ENCODE assay signal across 20 cellular contexts in genomic region chrX:21961142-21961541, GRCh38. TPM values are rescaled to one million over a fixed set of nuclear protein-coding genes. Genes with fewer than 3 reads are reported as not detected.
DNase-seq lines count a peak whose midpoint lies in the region; ATAC-seq, FAIRE-seq and TF ChIP-seq lines count a peak whose summit lies in the region.
"Had no signal": no experiment of that assay in that cellular context is flagged by ENCODE, and none has a peak within 500 bp of the region (broad histone marks: within the 10 kb centered on the region; RNA-seq: fewer than 3 reads in every experiment).

No MANE protein-coding gene starts in this region.

- H4K20me1 ChIP-seq in astrocyte (ENCODE audit: insufficient read depth, low read length): peaks cover 79% of the 10 kb centered on the region

- H3K4me1 ChIP-seq in astrocyte (ENCODE audit: insufficient read depth, low read length) (peaks cover 22% of the 10 kb centered on the region), skeletal muscle satellite cell (ENCODE audit: control insufficient read depth, insufficient read depth, low read length) (peaks cover 62% of the 10 kb centered on the region)

- no peak for ATAC-seq in omental fat pad (ENCODE audit: low FRiP score)

- no peak overlapping the region for H3K9ac ChIP-seq in astrocyte (ENCODE audit: low read length)
- no peak overlapping the region for H3K9ac ChIP-seq in skeletal muscle satellite cell (ENCODE audit: low read depth, low read length)

- CTCF ChIA-PET in activated CD4-positive, alpha-beta T cell treated with anti-CD3 and anti-CD28 coated beads, Interleukin-2, amount 10 ng/mL, durations not matched to agents 7 days and 5 days (lab: Charles Lee): no interaction called here

- POLR2A ChIA-PET in activated CD4-positive, alpha-beta T cell treated with anti-CD3 and anti-CD28 coated beads, Interleukin-2, amount 10 ng/mL, durations not matched to agents 7 days and 5 days (lab: Charles Lee): no interaction called here

- H3K4me1 Mint-ChIP-seq in activated CD4-positive, alpha-beta T cell treated with anti-CD3 and anti-CD28 coated beads, Interleukin-2, amount 10 ng/mL, durations not matched to agents 7 days and 5 days: peaks cover 44% of the 10 kb centered on the region
- peaks cover 30% of the 10 kb centered on the region for H3K4me1 Mint-ChIP-seq in astrocyte (ENCODE audit: low read depth, unreplicated experiment)

- peak overlapping the region; percentile 21 for H3K27ac Mint-ChIP-seq in activated CD4-positive, alpha-beta T cell treated with anti-CD3 and anti-CD28 coated beads, Interleukin-2, amount 10 ng/mL, durations not matched to agents 7 days and 5 days
- H3K27ac Mint-ChIP-seq in astrocyte (ENCODE audit: unreplicated experiment): peak overlapping the region; percentile 48
- H3K27ac Mint-ChIP-seq: CD4-positive, alpha-beta T cell had no signal

- TF ChIP-seq CTCF in astrocyte (IDR thresholded peaks at IDR 0.05; ENCODE audit: insufficient read depth, low read depth, low read length): no peak
- no peak for TF ChIP-seq CTCF in omental fat pad (IDR thresholded peaks at IDR 0.05)

- H3K4me2 ChIP-seq in astrocyte (ENCODE audit: low read length) (no peak overlapping the region), skeletal muscle satellite cell (ENCODE audit: low read length) (peak overlapping the region; percentile 12)

- H3K79me2 ChIP-seq in astrocyte (ENCODE audit: insufficient read depth, low read length): peaks cover 95% of the 10 kb centered on the region

- no peak overlapping the region for H3K27ac ChIP-seq in astrocyte (ENCODE audit: low read depth, low read length)
- H3K27ac ChIP-seq: esophagus muscularis mucosa, WERI-Rb-1 had no signal

- H2AFZ ChIP-seq in astrocyte (ENCODE audit: low read depth, low read length): no peak overlapping the region

- H3K36me3 Mint-ChIP-seq in activated CD4-positive, alpha-beta T cell treated with anti-CD3 and anti-CD28 coated beads, Interleukin-2, amount 10 ng/mL, durations not matched to agents 7 days and 5 days (ENCODE audit: low read depth): peaks cover 3% of the 10 kb centered on the region
- peaks cover 1% of the 10 kb centered on the region for H3K36me3 Mint-ChIP-seq in astrocyte (ENCODE audit: low read depth, unreplicated experiment)

- no peak for DNase-seq in activated CD4-positive, alpha-beta T cell treated with anti-CD3 and anti-CD28 coated beads, Interleukin-2, amount 10 ng/mL, durations not matched to agents 7 days and 5 days
- no peak for DNase-seq in activated CD4-positive, alpha-beta T cell treated with anti-CD3 and anti-CD28 coated beads, Interleukin-2, amount 50 U/mL, for 4 hours
- DNase-seq in OCI-M1 (lab: John Stamatoyannopoulos, UW) (peak; percentile 72), astrocyte (ENCODE audit: low read depth) (no peak), medulla oblongata (ENCODE audit: extremely low spot score) (no peak), omental fat pad (ENCODE audit: low spot score) (no peak)
- no peak for DNase-seq in stimulated activated CD4-positive, alpha-beta T cell treated with anti-CD3 and anti-CD28 coated beads, Interleukin-15, amount 100 ng/mL, for 24 hours
- DNase-seq: activated naive CD4-positive, alpha-beta T cell treated with anti-CD3 and anti-CD28 coated beads for 36 hours; CD4-positive, alpha-beta T cell; DND-41; dorsolateral prefrontal cortex; H7; NCI-H146; NCI-H226; stimulated activated naive CD4-positive, alpha-beta T cell treated with Interleukin-2 at 50 U/mL for 16 hours; WERI-Rb-1 had no signal

- no peak overlapping the region for H3K4me3 Mint-ChIP-seq in activated CD4-positive, alpha-beta T cell treated with anti-CD3 and anti-CD28 coated beads, Interleukin-2, amount 10 ng/mL, durations not matched to agents 7 days and 5 days
- H3K4me3 Mint-ChIP-seq in astrocyte (ENCODE audit: unreplicated experiment): no peak overlapping the region
- H3K4me3 Mint-ChIP-seq: activated naive CD4-positive, alpha-beta T cell treated with anti-CD3 and anti-CD28 coated beads for 36 hours; CD4-positive, alpha-beta T cell had no signal

- FAIRE-seq in astrocyte (lab: Jason Lieb, UNC): peak; percentile 9
- FAIRE-seq: A204.1, urothelium cell line had no signal

- H3K27me3 ChIP-seq in astrocyte (ENCODE audit: insufficient read depth, low read length) (no peaks in the 10 kb centered on the region), skeletal muscle satellite cell (ENCODE audit: control insufficient read depth, insufficient read depth, low read length) (no peaks in the 10 kb centered on the region)
- H3K27me3 ChIP-seq: esophagus muscularis mucosa had no signal

- H3K4me3 ChIP-seq in astrocyte (ENCODE audit: insufficient read depth, low read depth, low read length) (no peak overlapping the region), skeletal muscle satellite cell (ENCODE audit: low read length) (no peak overlapping the region)
- H3K4me3 ChIP-seq: esophagus muscularis mucosa had no signal

- H3K9me3 ChIP-seq in astrocyte (ENCODE audit: insufficient read depth, low read depth, low read length) (no peaks in the 10 kb centered on the region), skeletal muscle satellite cell (replicated peaks; ENCODE audit: low read length) (no peaks in the 10 kb centered on the region)
- H3K9me3 ChIP-seq: esophagus muscularis mucosa had no signal

- H3K9me3 Mint-ChIP-seq in activated CD4-positive, alpha-beta T cell treated with anti-CD3 and anti-CD28 coated beads, Interleukin-2, amount 10 ng/mL, durations not matched to agents 7 days and 5 days: no peaks in the 10 kb centered on the region
- no peaks in the 10 kb centered on the region for H3K9me3 Mint-ChIP-seq in astrocyte (ENCODE audit: unreplicated experiment)
- H3K9me3 Mint-ChIP-seq: activated naive CD4-positive, alpha-beta T cell treated with anti-CD3 and anti-CD28 coated beads for 36 hours; CD4-positive, alpha-beta T cell had no signal

- H3K36me3 ChIP-seq in astrocyte (ENCODE audit: insufficient read depth, low read length) (no peaks in the 10 kb centered on the region), skeletal muscle satellite cell (ENCODE audit: insufficient read depth, low read length) (peaks cover 3% of the 10 kb centered on the region)
- H3K36me3 ChIP-seq: esophagus muscularis mucosa, WERI-Rb-1 had no signal

- H3K27me3 Mint-ChIP-seq in activated CD4-positive, alpha-beta T cell treated with anti-CD3 and anti-CD28 coated beads, Interleukin-2, amount 10 ng/mL, durations not matched to agents 7 days and 5 days: no peaks in the 10 kb centered on the region
- H3K27me3 Mint-ChIP-seq in astrocyte (ENCODE audit: low read depth, unreplicated experiment): no peaks in the 10 kb centered on the region
- H3K27me3 Mint-ChIP-seq: CD4-positive, alpha-beta T cell had no signal

RNA-seq across cellular contexts. Expression of gene SMS, which starts 20.6 kb away (rescaled TPM):
- 10 to 100 TPM; 55.4 to 60.8 TPM for total RNA-seq in activated CD4-positive, alpha-beta T cell treated with anti-CD3 and anti-CD28 coated beads, Interleukin-2, amount 10 ng/mL, durations not matched to agents 7 days and 5 days
- 134 and 187 TPM in 2 replicates for total RNA-seq in astrocyte
- 212 and 235 TPM in 2 replicates for total RNA-seq in skeletal muscle satellite cell (2012; rRNA removed)
- total RNA-seq in omental fat pad: 10 to 100 TPM; 38.1 to 46.5 (median 40.6) TPM
